Comparison of ENCODE assay signal across 20 cellular contexts in the genomic region with DNA sequence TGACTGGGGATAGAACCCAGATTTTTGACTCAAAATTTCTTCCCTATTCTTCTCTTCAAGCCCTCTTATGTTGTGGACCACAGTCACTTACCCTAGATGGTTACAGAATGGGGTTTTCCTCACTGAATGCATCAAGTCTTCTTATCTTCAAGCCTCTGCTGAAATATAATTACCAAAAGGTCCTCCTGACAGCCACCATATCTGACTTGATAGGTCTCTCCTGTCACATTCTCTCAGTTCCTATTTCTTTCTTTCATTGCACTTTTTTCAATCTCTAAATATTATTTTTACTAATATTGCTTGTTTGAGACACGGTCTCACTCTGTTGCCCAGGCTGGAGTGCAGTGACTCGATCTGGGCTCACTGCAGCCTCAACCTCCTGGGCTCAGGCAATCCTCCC. TPM values are rescaled to one million over a fixed set of nuclear protein-coding genes. Genes with fewer than 3 reads are reported as not detected.
A peak's percentile ranks its signal among the peaks of the same experiment; 100 is the strongest.
DNase-seq lines count a peak whose midpoint lies in the region; ATAC-seq and TF ChIP-seq lines count a peak whose summit lies in the region.
"Had no signal": no experiment of that assay in that cellular context is flagged by ENCODE, and none has a peak within 500 bp of the region (broad histone marks: within the 10 kb centered on the region; RNA-seq: fewer than 3 reads in every experiment).

No MANE protein-coding gene starts in this region.

- no peaks in the 10 kb centered on the region for H3K9me3 Mint-ChIP-seq in activated naive CD8-positive, alpha-beta T cell (ENCODE audit: low read depth)
- no peaks in the 10 kb centered on the region for H3K9me3 Mint-ChIP-seq in activated naive CD8-positive, alpha-beta T cell treated with anti-CD3 and anti-CD28 coated beads for 36 hours
- H3K9me3 Mint-ChIP-seq in activated B cell treated with CpG ODN at 0.5 μM for 24 hours (no peaks in the 10 kb centered on the region), naive B cell (no peaks in the 10 kb centered on the region), type B pancreatic cell (no peaks in the 10 kb centered on the region)
- H3K9me3 Mint-ChIP-seq: dendritic cell treated with granulocyte-macrophage colony-stimulating factor and Interleukin-4, amounts not matched to agents 40 ng/mL and 50 ng/mL, for 4 days had no signal

- POLR2A ChIA-PET in activated B cell treated with CpG ODN at 0.5 μM for 24 hours (lab: Charles Lee) = interaction anchor here (0.9 to 2.1 kb wide), 4 partner anchors 9 to 16 kb away, joined by 3 to 7 read pairs (median 6); a partner anchor contains a TSS

- H3K27ac Mint-ChIP-seq in activated naive CD8-positive, alpha-beta T cell = no peak overlapping the region
- no peak overlapping the region for H3K27ac Mint-ChIP-seq in activated naive CD8-positive, alpha-beta T cell treated with anti-CD3 and anti-CD28 coated beads for 36 hours
- H3K27ac Mint-ChIP-seq in activated B cell treated with CpG ODN at 0.5 μM for 24 hours (no peak overlapping the region), naive B cell (no peak overlapping the region), type B pancreatic cell (no peak overlapping the region)
- H3K27ac Mint-ChIP-seq: dendritic cell treated with granulocyte-macrophage colony-stimulating factor and Interleukin-4, amounts not matched to agents 40 ng/mL and 50 ng/mL, for 4 days had no signal

- H3K36me3 Mint-ChIP-seq in activated naive CD8-positive, alpha-beta T cell = no peaks in the 10 kb centered on the region
- H3K36me3 Mint-ChIP-seq in activated naive CD8-positive, alpha-beta T cell treated with anti-CD3 and anti-CD28 coated beads for 36 hours = no peaks in the 10 kb centered on the region
- H3K36me3 Mint-ChIP-seq in activated B cell treated with CpG ODN at 0.5 μM for 24 hours (ENCODE audit: low read depth) = no peaks in the 10 kb centered on the region
- H3K36me3 Mint-ChIP-seq in naive B cell = no peaks in the 10 kb centered on the region
- H3K36me3 Mint-ChIP-seq in type B pancreatic cell = peaks cover 2% of the 10 kb centered on the region

- TF ChIP-seq CTCF in activated B cell treated with CpG ODN at 0.5 μM for 24 hours (IDR thresholded peaks at IDR 0.05) = no peak
- TF ChIP-seq CTCF in type B pancreatic cell (conservative IDR thresholded peaks at IDR 0.05) = no peak

- peaks cover 9% of the 10 kb centered on the region for H3K27me3 Mint-ChIP-seq in activated naive CD8-positive, alpha-beta T cell
- peaks cover 22% of the 10 kb centered on the region for H3K27me3 Mint-ChIP-seq in activated naive CD8-positive, alpha-beta T cell treated with anti-CD3 and anti-CD28 coated beads for 36 hours
- H3K27me3 Mint-ChIP-seq in activated B cell treated with CpG ODN at 0.5 μM for 24 hours (peaks cover 5% of the 10 kb centered on the region), naive B cell (peaks cover 10 to 15% (median 14%) of the 10 kb centered on the region in 3 donors), type B pancreatic cell (peaks cover 46% of the 10 kb centered on the region)

- ATAC-seq in activated B cell treated with CpG ODN at 0.5 μM for 24 hours (ENCODE audit: low read depth) = peak; percentile 7
- no peak for ATAC-seq in naive B cell (ENCODE audit: low read depth in 2 of 2)
- no peak for ATAC-seq in Right ventricle myocardium superior (ENCODE audit: poor library complexity)
- ATAC-seq: K562 had no signal

- H3K4me3 Mint-ChIP-seq in activated naive CD8-positive, alpha-beta T cell = peak overlapping the region; percentile 91
- no peak overlapping the region for H3K4me3 Mint-ChIP-seq in activated naive CD8-positive, alpha-beta T cell treated with anti-CD3 and anti-CD28 coated beads for 36 hours
- H3K4me3 Mint-ChIP-seq in activated B cell treated with CpG ODN at 0.5 μM for 24 hours = peak overlapping the region; percentile 85
- H3K4me3 Mint-ChIP-seq in naive B cell = peak overlapping the region in 7 of 8 donors; percentile 65 to 95 (median 91)
- H3K4me3 Mint-ChIP-seq in type B pancreatic cell = peak overlapping the region; percentile 91

- CTCF ChIA-PET in activated B cell treated with CpG ODN at 0.5 μM for 24 hours (lab: Charles Lee) = no interaction called here

- H3K4me1 Mint-ChIP-seq in activated naive CD8-positive, alpha-beta T cell (ENCODE audit: low read depth) = peaks cover 12% of the 10 kb centered on the region
- peaks cover 16% of the 10 kb centered on the region for H3K4me1 Mint-ChIP-seq in activated naive CD8-positive, alpha-beta T cell treated with anti-CD3 and anti-CD28 coated beads for 36 hours
- H3K4me1 Mint-ChIP-seq in activated B cell treated with CpG ODN at 0.5 μM for 24 hours = peaks cover 20% of the 10 kb centered on the region
- peaks cover 13 to 15% (median 13%) of the 10 kb centered on the region in 3 donors for H3K4me1 Mint-ChIP-seq in naive B cell
- H3K4me1 Mint-ChIP-seq in type B pancreatic cell (ENCODE audit: unreplicated experiment) = peaks cover 4% of the 10 kb centered on the region

- intact Hi-C loops in activated B cell treated with CpG ODN at 0.5 μM for 24 hours (cut with micrococcal nuclease) (loop anchor here (1.0 kb wide), 1 partner anchor 17 kb away; no protein-coding TSS in a partner anchor), Right ventricle myocardium superior (cut with DNase I) (no loop called here)

- DNase-seq in activated naive CD8-positive, alpha-beta T cell treated with anti-CD3 and anti-CD28 coated beads for 36 hours = no peak
- DNase-seq in activated B cell treated with CpG ODN at 0.5 μM for 24 hours (no peak), naive B cell (no peak), type B pancreatic cell (ENCODE audit: extremely low spot score, unreplicated experiment) (no peak), NCI-H1417 (lab: John Stamatoyannopoulos, UW) (no peak), Right ventricle myocardium superior (no peak), NCI-H526 treated with DMSO at 0.1 percent for 48 hours (lab: John Stamatoyannopoulos, UW) (no peak)
- DNase-seq: activated CD4-positive, CD25-positive, alpha-beta regulatory T cell; amygdala; DMS79; head of caudate nucleus; MM.1S; NCI-H146; NCI-H2171 treated with DMSO at 0.1 percent for 48 hours; NCI-H69; occipital lobe; SHP77 had no signal

RNA-seq across cellular contexts. Expression of a gene that starts 1.1 kb away (rescaled TPM):
- total RNA-seq in activated naive CD8-positive, alpha-beta T cell treated with anti-CD3 and anti-CD28 coated beads for 36 hours = 1 to 10 TPM; 6.3 to 7.5 TPM
- total RNA-seq in activated B cell treated with CpG ODN at 0.5 μM for 24 hours (3.3 and 4.1 TPM in 2 replicates), type B pancreatic cell (ENCODE audit: low replicate concordance) (1.9 and 5.7 TPM in 2 replicates), Right ventricle myocardium superior (49.2 TPM)
- polyA plus RNA-seq in naive B cell (ENCODE audit: low read depth in 6 of 6) = 1 to 10 TPM in 4 of 6 donors, under 1 TPM in 1, not detected in 1; 0.81 to 2.5 (median 1.6) TPM

RNA-seq across cellular contexts. Expression of a gene that starts 9.5 kb away (rescaled TPM):
- total RNA-seq in activated naive CD8-positive, alpha-beta T cell treated with anti-CD3 and anti-CD28 coated beads for 36 hours = 10 to 100 TPM; 99.0 to 99.7 TPM
- 127 and 141 TPM in 2 replicates for total RNA-seq in activated B cell treated with CpG ODN at 0.5 μM for 24 hours
- polyA plus RNA-seq in naive B cell (ENCODE audit: low read depth in 6 of 6) = 10 to 100 TPM in 1 of 6 donors, 1 to 10 TPM in 5; 1.3 to 10.5 (median 6.7) TPM
- 99.1 and 111 TPM in 2 replicates for total RNA-seq in type B pancreatic cell (ENCODE audit: low replicate concordance)
- 911 TPM for total RNA-seq in Right ventricle myocardium superior
